Comparison of ENCODE assay signal across 17 cellular contexts in genomic region chr13:113786262-113786841, GRCh38. TPM values are rescaled to one million over a fixed set of nuclear protein-coding genes. Genes with fewer than 3 reads are reported as not detected.
A peak's percentile ranks its signal among the peaks of the same experiment; 100 is the strongest.
DNase-seq lines count a peak whose midpoint lies in the region; ATAC-seq and TF ChIP-seq lines count a peak whose summit lies in the region.
"Had no signal": no experiment of that assay in that cellular context is flagged by ENCODE, and none has a peak within 500 bp of the region (broad histone marks: within the 10 kb centered on the region; RNA-seq: fewer than 3 reads in every experiment).

No MANE protein-coding gene starts in this region.

- no peaks in the 10 kb centered on the region for H3K9me3 ChIP-seq in CD4-positive, alpha-beta T cell (ENCODE audit: control insufficient read depth, low read length)
- H3K9me3 ChIP-seq: body of pancreas, transverse colon had no signal

- ATAC-seq in CD4-positive, alpha-beta T cell (ENCODE audit: poor library complexity) = peak; percentile 43
- ATAC-seq in GM18519 (IDR thresholded peaks at IDR 0.05; ENCODE audit: low FRiP score, unreplicated experiment) (no peak), HG03196 (IDR thresholded peaks at IDR 0.05; ENCODE audit: unreplicated experiment) (no peak)
- ATAC-seq: body of pancreas had no signal

- no peak overlapping the region for H3K4me3 ChIP-seq in choroid plexus epithelial cell (ENCODE audit: low read depth, low read length)
- H3K4me3 ChIP-seq: BLaER1, body of pancreas, transverse colon had no signal

- H3K27me3 ChIP-seq in CD4-positive, alpha-beta T cell (ENCODE audit: control insufficient read depth, insufficient read depth, low read length) = no peaks in the 10 kb centered on the region
- H3K27me3 ChIP-seq: BLaER1, body of pancreas had no signal

- no peak overlapping the region for H3K27ac Mint-ChIP-seq in CD4-positive, alpha-beta T cell

- no peak for TF ChIP-seq CTCF in CD4-positive, alpha-beta T cell (IDR thresholded peaks at IDR 0.05)
- TF ChIP-seq CTCF in choroid plexus epithelial cell (conservative IDR thresholded peaks at IDR 0.05; ENCODE audit: low read depth, low read length) (no peak), GM13976 (IDR thresholded peaks at IDR 0.05; ENCODE audit: borderline replicate concordance, control extremely low read depth, extremely low read depth, insufficient read depth, missing control alignments) (no peak), GM20000 (IDR thresholded peaks at IDR 0.05; ENCODE audit: extremely low read depth, missing control alignments) (no peak)

- H3K4me1 Mint-ChIP-seq in CD4-positive, alpha-beta T cell (ENCODE audit: low read depth) = no peaks in the 10 kb centered on the region

- CTCF ChIA-PET in CD4-positive, alpha-beta T cell (lab: Charles Lee) = no interaction called here

- DNase-seq in CD4-positive, alpha-beta T cell = no peak
- peak; percentile 77 for DNase-seq in LHCN-M2 (ENCODE audit: low read depth)
- DNase-seq in choroid plexus epithelial cell (ENCODE audit: low read depth) = peak; percentile 29
- peak; percentile 17 for DNase-seq in myocyte (ENCODE audit: low read depth)
- no peak for DNase-seq in GM13976 (ENCODE audit: low spot score)
- no peak for DNase-seq in GM20000 (ENCODE audit: low spot score)
- DNase-seq: activated CD4-positive, alpha-beta T cell treated with anti-CD3 and anti-CD28 coated beads, Interleukin-2, amount 50 U/mL, for 4 hours; body of pancreas; Karpas-422; kidney glomerular epithelial cell; NCI-H2029 treated with DMSO at 0.1 percent for 48 hours; NCI-H774; stimulated activated CD4-positive, alpha-beta T cell treated with anti-CD3 and anti-CD28 coated beads, Interleukin-2, amount 100 ng/mL, for 24 hours; transverse colon had no signal

- POLR2A ChIA-PET in CD4-positive, alpha-beta T cell (lab: Charles Lee) = no interaction called here

- peaks cover 18% of the 10 kb centered on the region for H3K27me3 Mint-ChIP-seq in CD4-positive, alpha-beta T cell

- H3K9me3 Mint-ChIP-seq in CD4-positive, alpha-beta T cell = no peaks in the 10 kb centered on the region

- no peak overlapping the region for H3K4me3 Mint-ChIP-seq in CD4-positive, alpha-beta T cell

- no peak overlapping the region for H3K27ac ChIP-seq in CD4-positive, alpha-beta T cell (ENCODE audit: low read depth, low read length)
- H3K27ac ChIP-seq: BLaER1, body of pancreas, transverse colon had no signal

- no peaks in the 10 kb centered on the region for H3K36me3 Mint-ChIP-seq in CD4-positive, alpha-beta T cell (ENCODE audit: low read depth)

- intact Hi-C loops in CD4-positive, alpha-beta T cell (cut with DNase I, micrococcal nuclease) = no loop called here

- in situ Hi-C loops in GM13976 (cut with MboI; ENCODE audit: low sequenced_read_pairs, unreplicated experiment) = no loop called here

RNA-seq across cellular contexts. Expression of gene TMEM255B, which starts 27.3 kb away (rescaled TPM):
- 1 to 10 TPM; 1.0 to 1.2 TPM for total RNA-seq in CD4-positive, alpha-beta T cell
- total RNA-seq in LHCN-M2 (2014; rRNA removed) (7.4 and 9.1 TPM in 2 replicates), myocyte (0.21 and 3.1 TPM in 2 replicates)
- polyA plus RNA-seq in LHCN-M2 (2012) = 17.1 TPM
- polyA plus RNA-seq in myocyte (2012) = 6.1 TPM

Comparison
In these comparisons a context has a peak if more than half of its experiments do, and no peak if none do; other contexts are left out.
1. DNase-seq: peak in LHCN-M2 (single experiment), choroid plexus epithelial cell (single experiment) and myocyte (single experiment); none in CD4-positive, alpha-beta T cell (0 of 10), GM13976 (single experiment) and GM20000 (single experiment).